ENCODE assay signal across 12 cellular contexts in genomic region chr17:75242461-75243042, GRCh38. TPM values are rescaled to one million over a fixed set of nuclear protein-coding genes. Genes with fewer than 3 reads are reported as not detected.
DNase-seq lines count a peak whose midpoint lies in the region; ATAC-seq, FAIRE-seq and TF ChIP-seq lines count a peak whose summit lies in the region.
"Had no signal": no experiment of that assay in that cellular context is flagged by ENCODE, and none has a peak within 500 bp of the region (broad histone marks: within the 10 kb centered on the region; RNA-seq: fewer than 3 reads in every experiment).

No MANE protein-coding gene starts in this region.

- SMC1A ChIA-PET in GM12878 (lab: Charles Lee; ENCODE audit: uncharacterized antibody, unreplicated experiment): interaction anchor here (0.6 to 1.3 kb wide), 2 partner anchors 40 to 41 kb away, joined by 3 read pairs; no protein-coding TSS in a partner anchor

- peak; percentile 22 to 40 for DNase-seq in activated CD4-positive, alpha-beta T cell treated with anti-CD3 and anti-CD28 coated beads for 4 hours
- DNase-seq in activated CD4-positive, alpha-beta T cell treated with anti-CD3 and anti-CD28 coated beads for 1 hour: no peak
- peak; percentile 50 for DNase-seq in T follicular helper cell (ENCODE audit: low read depth)
- DNase-seq in GM12878 (ENCODE audit: low read depth, low spot score): no peak
- DNase-seq in stimulated activated CD4-positive, alpha-beta T cell treated with anti-CD3 and anti-CD28 coated beads, Interleukin-4, amount 100 ng/mL, for 24 hours: peak; percentile 42
- DNase-seq in GOT3 (lab: John Stamatoyannopoulos, UW): no peak
- DNase-seq: brain microvascular endothelial cell, left cardiac atrium, NCI-H1694 treated with DMSO at 0.1 percent for 48 hours, WERI-Rb-1 had no signal

- CTCF ChIA-PET in GM12878 (lab: Yijun Ruan, JAX): interaction anchor here (0.7 to 4.3 kb wide), 8 partner anchors 14 to 170 kb away, joined by 3 to 30 read pairs (median 4); partner anchors contain the start of genes GGA3, MIF4GD, MRPS7 and NUP85

- no peak for TF ChIP-seq CTCF in GM12878 (IDR thresholded peaks at IDR 0.05 in 2 of 3, conservative IDR thresholded peaks at IDR 0.05 in 1 of 3; ENCODE audit: control insufficient read depth in 2 of 3, extremely low read depth in 1 of 3, insufficient read depth in 1 of 3, low read depth in 3 of 3, low read length in 3 of 3)

- no peak for TF ChIP-seq RAD21 in GM12878 (IDR thresholded peaks at IDR 0.05; ENCODE audit: insufficient read depth, low read depth, low read length)

- no peaks in the 10 kb centered on the region; the same call in 1 of the 2 replicates for H4K20me1 ChIP-seq in GM12878 (ENCODE audit: control insufficient read depth, insufficient read depth)

- peaks cover 52 to 68% of the 10 kb centered on the region in 2 experiments for H3K36me3 ChIP-seq in GM12878 (ENCODE audit: control insufficient read depth in 2 of 2, insufficient read depth in 2 of 2, low read length in 1 of 2)

- FAIRE-seq in GM12878 (lab: Jason Lieb, UNC): no peak

- no peak for ATAC-seq in GM12878
- ATAC-seq in HG03460 (IDR thresholded peaks at IDR 0.05; ENCODE audit: unreplicated experiment): no peak
- no peak for ATAC-seq in GM21528 (IDR thresholded peaks at IDR 0.05; ENCODE audit: low FRiP score, unreplicated experiment)
- ATAC-seq: left cardiac atrium had no signal

- H2AFZ ChIP-seq in GM12878 (ENCODE audit: control insufficient read depth, low read depth, low read length): no peak overlapping the region

- H3K9me3 ChIP-seq in GM12878 (replicated peaks; ENCODE audit: control insufficient read depth, insufficient read depth, low read length): no peaks in the 10 kb centered on the region

- POLR2A ChIA-PET in GM12878 (lab: Charles Lee): interaction anchor here (2.2 to 3.6 kb wide), 2 partner anchors 18 to 47 kb away, joined by 5 to 21 read pairs; partner anchors contain the start of genes GGA3, MRPS7 and SLC25A19

- H3K27me3 ChIP-seq in GM12878 (replicated peaks in 1 of 2; ENCODE audit: control insufficient read depth in 2 of 2, insufficient read depth in 2 of 2, low read length in 1 of 2): no peaks in the 10 kb centered on the region
- H3K27me3 ChIP-seq: brain microvascular endothelial cell had no signal

- 12% methylated on average over 17 of the region's 17 CpGs for WGBS in GM12878 (ENCODE audit: insufficient coverage, insufficient replicate concordance, low lambda C conversion rate, missing lambda C conversion rate)

- RAD21 ChIA-PET in GM12878 (lab: Charles Lee; ENCODE audit: unreplicated experiment): interaction anchor here (1.1 to 2.1 kb wide), 2 partner anchors 19 to 163 kb away, joined by 4 read pairs; partner anchors contain the start of genes GGA3, GRB2 and MRPS7

- in situ Hi-C loops in GM12878 (cut with MboI): no loop called here

- 0 out of 2 replicates have a peak overlapping the region, but pooled peaks have one; percentile 1 for H3K9ac ChIP-seq in GM12878 (ENCODE audit: control insufficient read depth, insufficient read depth, low read length)

- TF ChIP-seq EP300 in GM12878 (IDR thresholded peaks at IDR 0.05; ENCODE audit: borderline replicate concordance in 1 of 2, control insufficient read depth in 1 of 2, low read depth in 2 of 2, low read length in 2 of 2): no peak

- intact Hi-C loops in GM12878 (cut with micrococcal nuclease; ENCODE audit: unreplicated experiment): no loop called here

- H3K79me2 ChIP-seq in GM12878 (ENCODE audit: control insufficient read depth, insufficient read depth, low read length): peaks cover 2% of the 10 kb centered on the region

- H3K4me2 ChIP-seq in GM12878 (ENCODE audit: control insufficient read depth, insufficient read depth): peak overlapping the region; percentile 50

- TF ChIP-seq POLR2A in GM12878 (IDR thresholded peaks at IDR 0.05; ENCODE audit: low read depth, low read length): no peak

- BruUV-seq in GM12878 (replicated peaks; lab: Mats Ljungman, UMichigan): no TSS peak

- H3K4me1 ChIP-seq in GM12878 (ENCODE audit: control insufficient read depth, insufficient read depth, low read length): peaks cover 43% of the 10 kb centered on the region

- no peak overlapping the region for H3K4me3 ChIP-seq in GM12878

- H3K27ac ChIP-seq in GM12878 (ENCODE audit: control insufficient read depth, insufficient read depth): peak overlapping the region; percentile 55
- H3K27ac ChIP-seq: brain microvascular endothelial cell, WERI-Rb-1 had no signal

RNA-seq across cellular contexts. Expression of gene GGA3, which starts 18.9 kb away (rescaled TPM):
- total RNA-seq in GM12878 (2013; cell fraction: nucleolus; rRNA removed): 70.6 and 92.6 TPM in 2 replicates
- total RNA-seq in GM12878 (2014; rRNA removed) (19.6 and 20.7 TPM in 2 replicates), GM12878 (2014; rRNA removed; fragmentation: Illumina TruSeq; extraction: Trizol) (13.5 and 14.3 TPM in 2 replicates), GM12878 (2021) (52.1 and 57.5 TPM in 2 replicates)
- polyA plus RNA-seq in GM12878 (2011; ENCODE audit: low read depth): 34.9 TPM
- polyA plus RNA-seq in GM12878 (2011; rRNA removed) (26.2 and 34.9 TPM in 2 replicates), GM12878 (2014; fragmentation: Illumina TruSeq; extraction: Trizol) (31.7 and 41.3 TPM in 2 replicates), GM12878 (2014; fragmentation: Nextera tagmentation; extraction: Ambion mirVana) (1 to 10 TPM; 7.0 to 8.1 TPM), GM12878 (2014; rRNA removed) (36.4 and 40.2 TPM in 2 replicates), GM12878 (2016; fragmentation: Nextera tagmentation; extraction: Ambion mirVana) (10 to 100 TPM; 33.0 to 36.3 TPM)
- 25.9 and 26.0 TPM in 2 replicates for polyA plus RNA-seq in GM12878 (2011; cell fraction: cytosol; rRNA removed)
- polyA plus RNA-seq in GM12878 (2011; cell fraction: nucleus; rRNA removed): 244 and 300 TPM in 2 replicates
- 51.0 and 62.2 TPM in 2 replicates for polyA plus RNA-seq in GM12878 (2012)
- polyA minus RNA-seq in GM12878 (2011; rRNA and poly(A)+ RNA removed): 50.4 and 73.4 TPM in 2 replicates
- 9.0 and 14.0 TPM in 2 replicates for polyA minus RNA-seq in GM12878 (2011; cell fraction: cytosol; rRNA and poly(A)+ RNA removed)
- 39.3 and 49.0 TPM in 2 replicates for polyA minus RNA-seq in GM12878 (2011; cell fraction: nucleus; rRNA and poly(A)+ RNA removed)

RNA-seq across cellular contexts. Expression of gene MRPS7, which starts 19.1 kb away (rescaled TPM):
- 40.8 and 41.5 TPM in 2 replicates for total RNA-seq in GM12878 (2013; cell fraction: nucleolus; rRNA removed)
- 105 and 117 TPM in 2 replicates for total RNA-seq in GM12878 (2014; rRNA removed)
- total RNA-seq in GM12878 (2014; rRNA removed; fragmentation: Illumina TruSeq; extraction: Trizol): 89.6 and 101 TPM in 2 replicates
- total RNA-seq in GM12878 (2021): 88.4 and 89.2 TPM in 2 replicates
- polyA plus RNA-seq in GM12878 (2011; ENCODE audit: low read depth): 40.9 TPM
- 73.6 and 89.7 TPM in 2 replicates for polyA plus RNA-seq in GM12878 (2011; rRNA removed)
- polyA plus RNA-seq in GM12878 (2011; cell fraction: cytosol; rRNA removed): 90.3 and 94.2 TPM in 2 replicates
- 68.9 and 73.0 TPM in 2 replicates for polyA plus RNA-seq in GM12878 (2011; cell fraction: nucleus; rRNA removed)
- 50.5 and 55.2 TPM in 2 replicates for polyA plus RNA-seq in GM12878 (2012)
- 71.2 and 101 TPM in 2 replicates for polyA plus RNA-seq in GM12878 (2014; fragmentation: Illumina TruSeq; extraction: Trizol)
- polyA plus RNA-seq in GM12878 (2014; fragmentation: Nextera tagmentation; extraction: Ambion mirVana): 100 to 1,000 TPM; 161 to 209 TPM
- polyA plus RNA-seq in GM12878 (2014; rRNA removed): 93.2 and 108 TPM in 2 replicates
- 100 to 1,000 TPM; 207 to 217 TPM for polyA plus RNA-seq in GM12878 (2016; fragmentation: Nextera tagmentation; extraction: Ambion mirVana)
- 44.1 and 47.2 TPM in 2 replicates for polyA minus RNA-seq in GM12878 (2011; rRNA and poly(A)+ RNA removed)
- 16.8 and 20.8 TPM in 2 replicates for polyA minus RNA-seq in GM12878 (2011; cell fraction: cytosol; rRNA and poly(A)+ RNA removed)
- polyA minus RNA-seq in GM12878 (2011; cell fraction: nucleus; rRNA and poly(A)+ RNA removed): 26.8 and 39.8 TPM in 2 replicates

RNA-seq across cellular contexts. Expression of gene MIF4GD, which starts 28.5 kb away (rescaled TPM):
- total RNA-seq in GM12878 (2013; cell fraction: nucleolus; rRNA removed): 10.9 and 13.8 TPM in 2 replicates
- total RNA-seq in GM12878 (2014; rRNA removed) (43.9 and 44.3 TPM in 2 replicates), GM12878 (2014; rRNA removed; fragmentation: Illumina TruSeq; extraction: Trizol) (22.8 and 23.4 TPM in 2 replicates), GM12878 (2021) (40.0 and 45.6 TPM in 2 replicates)
- 30.0 TPM for polyA plus RNA-seq in GM12878 (2011; ENCODE audit: low read depth)
- polyA plus RNA-seq in GM12878 (2011; rRNA removed) (49.8 and 66.1 TPM in 2 replicates), GM12878 (2014; fragmentation: Illumina TruSeq; extraction: Trizol) (20.4 and 42.0 TPM in 2 replicates), GM12878 (2014; fragmentation: Nextera tagmentation; extraction: Ambion mirVana) (10 to 100 TPM; 94.7 to 96.2 TPM), GM12878 (2014; rRNA removed) (49.6 and 57.0 TPM in 2 replicates), GM12878 (2016; fragmentation: Nextera tagmentation; extraction: Ambion mirVana) (10 to 100 TPM; 63.3 to 69.4 TPM)
- 94.7 and 108 TPM in 2 replicates for polyA plus RNA-seq in GM12878 (2011; cell fraction: cytosol; rRNA removed)
- polyA plus RNA-seq in GM12878 (2011; cell fraction: nucleus; rRNA removed): 65.0 and 80.8 TPM in 2 replicates
- 33.3 and 39.1 TPM in 2 replicates for polyA plus RNA-seq in GM12878 (2012)
- 47.0 and 62.1 TPM in 2 replicates for polyA minus RNA-seq in GM12878 (2011; rRNA and poly(A)+ RNA removed)
- 17.5 and 19.3 TPM in 2 replicates for polyA minus RNA-seq in GM12878 (2011; cell fraction: cytosol; rRNA and poly(A)+ RNA removed)
- 10.2 and 17.5 TPM in 2 replicates for polyA minus RNA-seq in GM12878 (2011; cell fraction: nucleus; rRNA and poly(A)+ RNA removed)

RNA-seq across cellular contexts. Expression of gene NUP85, which starts 37.1 kb away (rescaled TPM):
- total RNA-seq in GM12878 (2013; cell fraction: nucleolus; rRNA removed): 89.4 and 98.6 TPM in 2 replicates
- total RNA-seq in GM12878 (2014; rRNA removed) (47.1 and 57.8 TPM in 2 replicates), GM12878 (2014; rRNA removed; fragmentation: Illumina TruSeq; extraction: Trizol) (52.9 and 54.0 TPM in 2 replicates), GM12878 (2021) (82.5 and 97.9 TPM in 2 replicates)
- polyA plus RNA-seq in GM12878 (2011; ENCODE audit: low read depth): 58.6 TPM
- polyA plus RNA-seq in GM12878 (2011; rRNA removed) (80.8 and 92.9 TPM in 2 replicates), GM12878 (2014; fragmentation: Illumina TruSeq; extraction: Trizol) (59.6 and 65.9 TPM in 2 replicates), GM12878 (2014; fragmentation: Nextera tagmentation; extraction: Ambion mirVana) (100 to 1,000 TPM; 127 to 135 TPM), GM12878 (2014; rRNA removed) (83.2 and 87.8 TPM in 2 replicates), GM12878 (2016; fragmentation: Nextera tagmentation; extraction: Ambion mirVana) (100 to 1,000 TPM; 103 to 104 TPM)
- polyA plus RNA-seq in GM12878 (2011; cell fraction: cytosol; rRNA removed): 112 and 130 TPM in 2 replicates
- 362 and 389 TPM in 2 replicates for polyA plus RNA-seq in GM12878 (2011; cell fraction: nucleus; rRNA removed)
- polyA plus RNA-seq in GM12878 (2012): 37.7 and 46.3 TPM in 2 replicates
- polyA minus RNA-seq in GM12878 (2011; rRNA and poly(A)+ RNA removed): 80.2 and 80.8 TPM in 2 replicates
- polyA minus RNA-seq in GM12878 (2011; cell fraction: cytosol; rRNA and poly(A)+ RNA removed): 24.1 and 34.9 TPM in 2 replicates
- 54.2 and 98.1 TPM in 2 replicates for polyA minus RNA-seq in GM12878 (2011; cell fraction: nucleus; rRNA and poly(A)+ RNA removed)

RNA-seq across cellular contexts. Expression of gene SLC25A19, which starts 46.7 kb away (rescaled TPM):
- 89.0 and 97.1 TPM in 2 replicates for total RNA-seq in GM12878 (2013; cell fraction: nucleolus; rRNA removed)
- total RNA-seq in GM12878 (2014; rRNA removed) (55.6 and 58.3 TPM in 2 replicates), GM12878 (2014; rRNA removed; fragmentation: Illumina TruSeq; extraction: Trizol) (39.7 and 49.1 TPM in 2 replicates), GM12878 (2021) (59.6 and 60.6 TPM in 2 replicates)
- polyA plus RNA-seq in GM12878 (2011; ENCODE audit: low read depth): 19.4 TPM
- polyA plus RNA-seq in GM12878 (2011; rRNA removed) (28.3 and 39.2 TPM in 2 replicates), GM12878 (2014; fragmentation: Illumina TruSeq; extraction: Trizol) (24.1 and 45.5 TPM in 2 replicates), GM12878 (2014; fragmentation: Nextera tagmentation; extraction: Ambion mirVana) (10 to 100 TPM; 32.9 to 43.1 TPM), GM12878 (2014; rRNA removed) (68.5 and 69.4 TPM in 2 replicates), GM12878 (2016; fragmentation: Nextera tagmentation; extraction: Ambion mirVana) (10 to 100 TPM; 77.0 to 91.6 TPM)
- polyA plus RNA-seq in GM12878 (2011; cell fraction: cytosol; rRNA removed): 62.0 and 77.9 TPM in 2 replicates
- 63.2 and 65.7 TPM in 2 replicates for polyA plus RNA-seq in GM12878 (2011; cell fraction: nucleus; rRNA removed)
- polyA plus RNA-seq in GM12878 (2012): 31.7 and 40.1 TPM in 2 replicates
- 27.9 and 43.7 TPM in 2 replicates for polyA minus RNA-seq in GM12878 (2011; rRNA and poly(A)+ RNA removed)
- polyA minus RNA-seq in GM12878 (2011; cell fraction: cytosol; rRNA and poly(A)+ RNA removed): 16.3 and 17.8 TPM in 2 replicates
- 19.6 and 37.5 TPM in 2 replicates for polyA minus RNA-seq in GM12878 (2011; cell fraction: nucleus; rRNA and poly(A)+ RNA removed)

Comparison
In these comparisons a context has a peak if more than half of its experiments do, and no peak if none do; other contexts are left out.
1. DNase-seq: peak in activated CD4-positive, alpha-beta T cell treated with anti-CD3 and anti-CD28 coated beads for 4 hours (2 of 2), T follicular helper cell (single experiment) and stimulated activated CD4-positive, alpha-beta T cell treated with anti-CD3 and anti-CD28 coated beads, Interleukin-4, amount 100 ng/mL, for 24 hours (single experiment); none in activated CD4-positive, alpha-beta T cell treated with anti-CD3 and anti-CD28 coated beads for 1 hour (single experiment), GM12878 (single experiment) and GOT3 (single experiment).